Comparison of ENCODE assay signal across 9 cellular contexts in the genomic region with DNA sequence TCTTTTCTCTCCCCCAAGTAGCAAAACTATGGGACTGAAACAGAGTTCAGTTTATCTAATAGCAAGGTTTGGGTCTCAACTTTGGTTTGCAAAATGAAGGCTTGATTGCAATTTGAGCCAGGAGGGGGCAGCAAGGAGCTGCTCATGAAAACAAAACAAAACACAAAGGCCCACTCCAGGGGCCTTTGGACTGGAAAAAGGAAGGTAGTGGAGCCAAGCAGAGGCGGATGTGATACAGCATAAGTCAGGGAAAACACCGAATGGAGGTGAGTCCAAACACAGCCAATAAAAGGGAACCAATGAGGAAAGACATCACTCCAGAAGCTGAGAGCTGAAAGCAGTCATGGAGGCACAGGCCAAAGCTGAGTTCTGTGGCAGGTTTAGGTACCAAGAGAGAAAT.
DNase-seq lines count a peak whose midpoint lies in the region; ATAC-seq, FAIRE-seq and TF ChIP-seq lines count a peak whose summit lies in the region.
"Had no signal": no experiment of that assay in that cellular context is flagged by ENCODE, and none has a peak within 500 bp of the region (broad histone marks: within the 10 kb centered on the region; RNA-seq: fewer than 3 reads in every experiment).

No MANE protein-coding gene starts in this region.

- H3K4me1 Mint-ChIP-seq in CD4-positive, alpha-beta memory T cell: peaks cover 0 to 5% (median under 1%) of the 10 kb centered on the region in 4 donors
- H3K4me1 Mint-ChIP-seq in naive thymus-derived CD4-positive, alpha-beta T cell: peaks cover 0 to 6% (median 0%) of the 10 kb centered on the region in 7 donors

- no peak overlapping the region for H3K27ac ChIP-seq in CD4-positive, alpha-beta memory T cell (ENCODE audit: low read depth, low read length)
- no peak overlapping the region for H3K27ac ChIP-seq in VCaP
- no peak overlapping the region for H3K27ac ChIP-seq in naive thymus-derived CD4-positive, alpha-beta T cell (ENCODE audit: low read depth, low read length)

- POLR2A ChIA-PET in CD4-positive, alpha-beta memory T cell (lab: Charles Lee; ENCODE audit: partially characterized antibody): no interaction called here
- POLR2A ChIA-PET in naive thymus-derived CD4-positive, alpha-beta T cell (lab: Charles Lee): no interaction called here

- no peaks in the 10 kb centered on the region for H3K36me3 ChIP-seq in CD4-positive, alpha-beta memory T cell (ENCODE audit: insufficient read depth, low read length)
- no peaks in the 10 kb centered on the region for H3K36me3 ChIP-seq in naive thymus-derived CD4-positive, alpha-beta T cell (ENCODE audit: control insufficient read depth in 2 of 3, insufficient read depth in 3 of 3, low read length in 3 of 3)

- TF ChIP-seq CTCF in LNCaP clone FGC (IDR thresholded peaks at IDR 0.05; ENCODE audit: control insufficient read depth, extremely low read depth, insufficient read depth) (peak; percentile 65), VCaP (conservative IDR thresholded peaks at IDR 0.05) (peak; percentile 73)

- H3K27ac Mint-ChIP-seq in CD4-positive, alpha-beta memory T cell: peak overlapping the region in 3 of 7 donors; percentile 4 to 85 (median 74)
- peak overlapping the region in 1 of 9 donors; percentile 56 for H3K27ac Mint-ChIP-seq in naive thymus-derived CD4-positive, alpha-beta T cell

- no peaks in the 10 kb centered on the region for H3K27me3 Mint-ChIP-seq in CD4-positive, alpha-beta memory T cell
- peaks cover 0 to 17% (median 4%) of the 10 kb centered on the region in 5 donors for H3K27me3 Mint-ChIP-seq in naive thymus-derived CD4-positive, alpha-beta T cell

- no peaks in the 10 kb centered on the region for H3K27me3 ChIP-seq in CD4-positive, alpha-beta memory T cell (ENCODE audit: insufficient read depth, low read length)
- H3K27me3 ChIP-seq in naive thymus-derived CD4-positive, alpha-beta T cell (ENCODE audit: control insufficient read depth in 2 of 2, insufficient read depth in 2 of 2, low read length in 2 of 2): no peaks in the 10 kb centered on the region

- peaks cover 0 to 2% (median 0%) of the 10 kb centered on the region in 8 donors for H3K9me3 Mint-ChIP-seq in CD4-positive, alpha-beta memory T cell
- no peaks in the 10 kb centered on the region for H3K9me3 Mint-ChIP-seq in naive thymus-derived CD4-positive, alpha-beta T cell

- H3K4me3 Mint-ChIP-seq in CD4-positive, alpha-beta memory T cell: no peak overlapping the region
- H3K4me3 Mint-ChIP-seq in naive thymus-derived CD4-positive, alpha-beta T cell: no peak overlapping the region

- no peaks in the 10 kb centered on the region for H3K36me3 Mint-ChIP-seq in CD4-positive, alpha-beta memory T cell
- no peaks in the 10 kb centered on the region for H3K36me3 Mint-ChIP-seq in naive thymus-derived CD4-positive, alpha-beta T cell

- CTCF ChIA-PET in CD4-positive, alpha-beta memory T cell (lab: Charles Lee; ENCODE audit: partially characterized antibody): interaction anchor here (0.7 to 3.4 kb wide), 19 partner anchors 8 to 871 kb away, joined by 3 to 69 read pairs (median 3); no protein-coding TSS in a partner anchor
- CTCF ChIA-PET in naive thymus-derived CD4-positive, alpha-beta T cell (lab: Charles Lee): interaction anchor here (1.5 to 1.6 kb wide), 2 partner anchors 20 to 866 kb away, joined by 3 to 13 read pairs; no protein-coding TSS in a partner anchor

- H3K9me3 ChIP-seq in CD4-positive, alpha-beta memory T cell (ENCODE audit: control insufficient read depth in 1 of 2, low read length in 2 of 2): no peaks in the 10 kb centered on the region
- H3K9me3 ChIP-seq in naive thymus-derived CD4-positive, alpha-beta T cell (ENCODE audit: control insufficient read depth in 2 of 3, low read length in 3 of 3): no peaks in the 10 kb centered on the region

- FAIRE-seq in urothelium cell line (lab: Jason Lieb, UNC): no peak

- H3K4me3 ChIP-seq in CD4-positive, alpha-beta memory T cell (ENCODE audit: low read length in 2 of 2): no peak overlapping the region
- no peak overlapping the region for H3K4me3 ChIP-seq in LNCaP clone FGC (ENCODE audit: low read depth, low read length)
- H3K4me3 ChIP-seq in naive thymus-derived CD4-positive, alpha-beta T cell (ENCODE audit: low read length): no peak overlapping the region
- H3K4me3 ChIP-seq: skin epidermis had no signal

- intact Hi-C loops in CD4-positive, alpha-beta memory T cell (cut with micrococcal nuclease): loop anchor here (1.0 kb wide), 2 partner anchors 287 to 866 kb away; no protein-coding TSS in a partner anchor
- intact Hi-C loops in naive thymus-derived CD4-positive, alpha-beta T cell (cut with micrococcal nuclease): loop anchor here (1.0 to 10.0 kb wide), 3 partner anchors 287 to 866 kb away; no protein-coding TSS in a partner anchor

- DNase-seq in CD4-positive, alpha-beta memory T cell: peak; percentile 8 to 37 (median 33)
- peak; percentile 11 for DNase-seq in LNCaP clone FGC (ENCODE audit: low read depth)
- peak; percentile 7 for DNase-seq in effector CD4-positive, alpha-beta T cell
- peak in 7 of 9 donors; percentile 5 to 26 (median 12) for DNase-seq in naive thymus-derived CD4-positive, alpha-beta T cell
- DNase-seq in urothelium cell line (ENCODE audit: low spot score): peak; percentile 35
- DNase-seq in hepatic stellate cell (ENCODE audit: low spot score): no peak

- no peaks in the 10 kb centered on the region for H3K4me1 ChIP-seq in CD4-positive, alpha-beta memory T cell (ENCODE audit: insufficient read depth, low read length)
- H3K4me1 ChIP-seq in naive thymus-derived CD4-positive, alpha-beta T cell (ENCODE audit: control insufficient read depth in 2 of 2, insufficient read depth in 2 of 2, low read length in 2 of 2): no peaks in the 10 kb centered on the region

- peak; percentile 84 for ATAC-seq in GM19023 (IDR thresholded peaks at IDR 0.05; ENCODE audit: unreplicated experiment)
- peak; percentile 38 for ATAC-seq in naive thymus-derived CD4-positive, alpha-beta T cell
